ENCODE assay signal across 11 cellular contexts in the genomic region with DNA sequence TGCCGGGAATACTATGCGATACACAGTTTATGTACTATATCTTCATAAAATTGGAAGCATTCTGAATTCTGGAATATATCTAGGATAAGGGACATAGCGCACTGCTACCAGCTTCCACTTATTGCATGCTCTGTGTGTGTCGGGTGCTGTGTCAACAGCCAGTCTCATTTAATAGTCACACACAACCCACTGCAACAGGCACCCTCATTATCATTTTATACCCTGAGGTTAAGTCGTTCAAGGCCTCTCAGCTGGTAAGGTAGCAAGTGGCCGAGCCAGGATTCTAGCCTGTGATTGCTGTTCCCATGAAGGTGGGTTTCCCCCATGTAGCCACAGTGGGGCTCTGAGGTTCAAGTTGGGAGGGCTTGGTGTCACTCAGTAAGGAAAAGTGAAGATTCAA. TPM values are rescaled to one million over a fixed set of nuclear protein-coding genes. Genes with fewer than 3 reads are reported as not detected.
"Had no signal": no experiment of that assay in that cellular context is flagged by ENCODE, and none has a peak within 500 bp of the region (broad histone marks: within the 10 kb centered on the region; RNA-seq: fewer than 3 reads in every experiment).

No MANE protein-coding gene starts in this region.

- H3K4me3 ChIP-seq: GM23338 had no signal

- H3K27ac ChIP-seq: HL-60 had no signal

- ATAC-seq: GM23338, HepG2 had no signal

- DNase-seq: H9, HCEC 1CT, HFFc6, KBM-7 had no signal

- H3K27ac Mint-ChIP-seq: GM23338, H9, HFFc6 had no signal

- FAIRE-seq: H1, H54, HepG2 had no signal

- H3K9me3 Mint-ChIP-seq: GM23338, H9, HFFc6, IgD-negative memory B cell had no signal

- H3K4me3 Mint-ChIP-seq: GM23338, H9, HFFc6, IgD-negative memory B cell had no signal

RNA-seq across cellular contexts. Expression of gene PPP1R1A, which starts 7.0 kb away (rescaled TPM):
- total RNA-seq: HFFc6, HT1080 had no signal
- polyA plus RNA-seq: HepG2, IgD-negative memory B cell had no signal

RNA-seq across cellular contexts. Expression of gene PDE1B, which starts 32.0 kb away (rescaled TPM):
- total RNA-seq: HepG2, HFFc6, HT1080 had no signal
- polyA plus RNA-seq: HepG2 had no signal

RNA-seq across cellular contexts. Expression of gene LACRT, which starts 53.3 kb away (rescaled TPM):
- total RNA-seq: GM23338, H1, H9, HepG2, HFFc6, HT1080 had no signal
- polyA plus RNA-seq: GM23338, H1, HepG2, IgD-negative memory B cell had no signal
